ENCODE assay signal across 1 cellular context in genomic region chr5:180380441-180380840, GRCh38.
TF ChIP-seq lines count a peak whose summit lies in the region.

No MANE protein-coding gene starts in this region.

TF ChIP-seq in GM23338, 12 proteins besides CTCF, POLR2A, EP300 and RAD21 (continued from another document):
- TF ChIP-seq, protein P1, sequence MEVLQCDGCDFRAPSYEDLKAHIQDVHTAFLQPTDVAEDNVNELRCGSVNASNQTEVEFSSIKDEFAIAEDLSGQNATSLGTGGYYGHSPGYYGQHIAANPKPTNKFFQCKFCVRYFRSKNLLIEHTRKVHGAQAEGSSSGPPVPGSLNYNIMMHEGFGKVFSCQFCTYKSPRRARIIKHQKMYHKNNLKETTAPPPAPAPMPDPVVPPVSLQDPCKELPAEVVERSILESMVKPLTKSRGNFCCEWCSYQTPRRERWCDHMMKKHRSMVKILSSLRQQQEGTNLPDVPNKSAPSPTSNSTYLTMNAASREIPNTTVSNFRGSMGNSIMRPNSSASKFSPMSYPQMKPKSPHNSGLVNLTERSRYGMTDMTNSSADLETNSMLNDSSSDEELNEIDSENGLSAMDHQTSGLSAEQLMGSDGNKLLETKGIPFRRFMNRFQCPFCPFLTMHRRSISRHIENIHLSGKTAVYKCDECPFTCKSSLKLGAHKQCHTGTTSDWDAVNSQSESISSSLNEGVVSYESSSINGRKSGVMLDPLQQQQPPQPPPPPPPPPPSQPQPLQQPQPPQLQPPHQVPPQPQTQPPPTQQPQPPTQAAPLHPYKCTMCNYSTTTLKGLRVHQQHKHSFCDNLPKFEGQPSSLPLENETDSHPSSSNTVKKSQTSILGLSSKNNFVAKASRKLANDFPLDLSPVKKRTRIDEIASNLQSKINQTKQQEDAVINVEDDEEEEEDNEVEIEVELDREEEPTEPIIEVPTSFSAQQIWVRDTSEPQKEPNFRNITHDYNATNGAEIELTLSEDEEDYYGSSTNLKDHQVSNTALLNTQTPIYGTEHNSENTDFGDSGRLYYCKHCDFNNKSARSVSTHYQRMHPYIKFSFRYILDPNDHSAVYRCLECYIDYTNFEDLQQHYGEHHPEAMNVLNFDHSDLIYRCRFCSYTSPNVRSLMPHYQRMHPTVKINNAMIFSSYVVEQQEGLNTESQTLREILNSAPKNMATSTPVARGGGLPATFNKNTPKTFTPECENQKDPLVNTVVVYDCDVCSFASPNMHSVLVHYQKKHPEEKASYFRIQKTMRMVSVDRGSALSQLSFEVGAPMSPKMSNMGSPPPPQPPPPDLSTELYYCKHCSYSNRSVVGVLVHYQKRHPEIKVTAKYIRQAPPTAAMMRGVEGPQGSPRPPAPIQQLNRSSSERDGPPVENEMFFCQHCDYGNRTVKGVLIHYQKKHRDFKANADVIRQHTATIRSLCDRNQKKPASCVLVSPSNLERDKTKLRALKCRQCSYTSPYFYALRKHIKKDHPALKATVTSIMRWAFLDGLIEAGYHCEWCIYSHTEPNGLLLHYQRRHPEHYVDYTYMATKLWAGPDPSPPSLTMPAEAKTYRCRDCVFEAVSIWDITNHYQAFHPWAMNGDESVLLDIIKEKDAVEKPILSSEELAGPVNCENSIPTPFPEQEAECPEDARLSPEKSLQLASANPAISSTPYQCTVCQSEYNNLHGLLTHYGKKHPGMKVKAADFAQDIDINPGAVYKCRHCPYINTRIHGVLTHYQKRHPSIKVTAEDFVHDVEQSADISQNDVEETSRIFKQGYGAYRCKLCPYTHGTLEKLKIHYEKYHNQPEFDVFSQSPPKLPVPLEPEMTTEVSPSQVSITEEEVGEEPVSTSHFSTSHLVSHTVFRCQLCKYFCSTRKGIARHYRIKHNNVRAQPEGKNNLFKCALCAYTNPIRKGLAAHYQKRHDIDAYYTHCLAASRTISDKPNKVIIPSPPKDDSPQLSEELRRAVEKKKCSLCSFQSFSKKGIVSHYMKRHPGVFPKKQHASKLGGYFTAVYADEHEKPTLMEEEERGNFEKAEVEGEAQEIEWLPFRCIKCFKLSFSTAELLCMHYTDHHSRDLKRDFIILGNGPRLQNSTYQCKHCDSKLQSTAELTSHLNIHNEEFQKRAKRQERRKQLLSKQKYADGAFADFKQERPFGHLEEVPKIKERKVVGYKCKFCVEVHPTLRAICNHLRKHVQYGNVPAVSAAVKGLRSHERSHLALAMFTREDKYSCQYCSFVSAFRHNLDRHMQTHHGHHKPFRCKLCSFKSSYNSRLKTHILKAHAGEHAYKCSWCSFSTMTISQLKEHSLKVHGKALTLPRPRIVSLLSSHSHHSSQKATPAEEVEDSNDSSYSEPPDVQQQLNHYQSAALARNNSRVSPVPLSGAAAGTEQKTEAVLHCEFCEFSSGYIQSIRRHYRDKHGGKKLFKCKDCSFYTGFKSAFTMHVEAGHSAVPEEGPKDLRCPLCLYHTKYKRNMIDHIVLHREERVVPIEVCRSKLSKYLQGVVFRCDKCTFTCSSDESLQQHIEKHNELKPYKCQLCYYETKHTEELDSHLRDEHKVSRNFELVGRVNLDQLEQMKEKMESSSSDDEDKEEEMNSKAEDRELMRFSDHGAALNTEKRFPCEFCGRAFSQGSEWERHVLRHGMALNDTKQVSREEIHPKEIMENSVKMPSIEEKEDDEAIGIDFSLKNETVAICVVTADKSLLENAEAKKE (CRISPR knock-in tag; IDR thresholded peaks at IDR 0.05): no peak
- TF ChIP-seq NANOG (IDR thresholded peaks at IDR 0.05; ENCODE audit: borderline replicate concordance): no peak
- TF ChIP-seq JUNB (IDR thresholded peaks at IDR 0.05; ENCODE audit: unreplicated experiment): no peak
- no peak for TF ChIP-seq STAT1 (IDR thresholded peaks at IDR 0.05; ENCODE audit: unreplicated experiment)
- no peak for TF ChIP-seq CREB1 (CRISPR knock-in tag; IDR thresholded peaks at IDR 0.05; ENCODE audit: low read depth)
